Comparison of ENCODE assay signal across 1 cellular context in the genomic region with DNA sequence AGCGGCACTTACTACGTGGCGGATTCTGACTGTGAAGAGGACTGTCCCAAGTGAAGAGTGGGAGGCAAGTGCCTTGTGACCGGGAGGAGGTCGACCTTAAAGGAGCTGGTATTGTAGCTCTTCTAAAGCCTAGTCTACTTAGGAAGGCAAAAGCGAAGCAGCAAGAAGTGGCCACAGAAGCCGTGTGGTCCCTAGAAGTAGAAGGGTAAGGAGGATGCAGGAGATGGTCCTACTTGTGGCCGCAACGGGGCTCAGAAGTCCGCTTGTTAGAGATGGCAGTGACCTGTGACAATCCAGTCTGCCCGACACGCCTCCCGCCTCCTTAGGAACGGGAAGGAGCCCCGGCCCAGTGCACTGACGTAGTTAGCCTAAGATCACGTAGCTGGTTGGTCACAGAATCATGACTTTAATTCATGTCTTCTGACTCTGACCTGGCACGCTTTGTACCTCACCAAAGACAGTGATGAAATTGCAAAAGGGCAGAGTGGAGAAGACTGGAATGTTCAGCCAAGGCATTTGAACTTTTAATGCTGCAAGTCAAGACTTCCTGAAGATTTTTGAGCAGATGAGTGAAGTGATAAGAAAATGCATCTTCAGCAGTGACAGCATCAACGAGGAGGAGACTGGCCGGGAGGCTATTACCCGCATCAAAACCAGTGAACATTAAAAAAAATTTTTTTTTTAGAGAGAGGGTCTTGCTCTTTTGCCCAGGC.
A peak's percentile ranks its signal among the peaks of the same experiment; 100 is the strongest.
TF ChIP-seq lines count a peak whose summit lies in the region.

No MANE protein-coding gene starts in this region.

TF ChIP-seq in K562, 482 proteins besides CTCF, POLR2A, EP300 and RAD21 (continued from another document and continues in another):
- TF ChIP-seq REST (CRISPR knock-in tag; IDR thresholded peaks at IDR 0.05; ENCODE audit: low read depth), result peak; percentile 68; the same call in 1 of the 2 replicates
- TF ChIP-seq, protein P1, sequence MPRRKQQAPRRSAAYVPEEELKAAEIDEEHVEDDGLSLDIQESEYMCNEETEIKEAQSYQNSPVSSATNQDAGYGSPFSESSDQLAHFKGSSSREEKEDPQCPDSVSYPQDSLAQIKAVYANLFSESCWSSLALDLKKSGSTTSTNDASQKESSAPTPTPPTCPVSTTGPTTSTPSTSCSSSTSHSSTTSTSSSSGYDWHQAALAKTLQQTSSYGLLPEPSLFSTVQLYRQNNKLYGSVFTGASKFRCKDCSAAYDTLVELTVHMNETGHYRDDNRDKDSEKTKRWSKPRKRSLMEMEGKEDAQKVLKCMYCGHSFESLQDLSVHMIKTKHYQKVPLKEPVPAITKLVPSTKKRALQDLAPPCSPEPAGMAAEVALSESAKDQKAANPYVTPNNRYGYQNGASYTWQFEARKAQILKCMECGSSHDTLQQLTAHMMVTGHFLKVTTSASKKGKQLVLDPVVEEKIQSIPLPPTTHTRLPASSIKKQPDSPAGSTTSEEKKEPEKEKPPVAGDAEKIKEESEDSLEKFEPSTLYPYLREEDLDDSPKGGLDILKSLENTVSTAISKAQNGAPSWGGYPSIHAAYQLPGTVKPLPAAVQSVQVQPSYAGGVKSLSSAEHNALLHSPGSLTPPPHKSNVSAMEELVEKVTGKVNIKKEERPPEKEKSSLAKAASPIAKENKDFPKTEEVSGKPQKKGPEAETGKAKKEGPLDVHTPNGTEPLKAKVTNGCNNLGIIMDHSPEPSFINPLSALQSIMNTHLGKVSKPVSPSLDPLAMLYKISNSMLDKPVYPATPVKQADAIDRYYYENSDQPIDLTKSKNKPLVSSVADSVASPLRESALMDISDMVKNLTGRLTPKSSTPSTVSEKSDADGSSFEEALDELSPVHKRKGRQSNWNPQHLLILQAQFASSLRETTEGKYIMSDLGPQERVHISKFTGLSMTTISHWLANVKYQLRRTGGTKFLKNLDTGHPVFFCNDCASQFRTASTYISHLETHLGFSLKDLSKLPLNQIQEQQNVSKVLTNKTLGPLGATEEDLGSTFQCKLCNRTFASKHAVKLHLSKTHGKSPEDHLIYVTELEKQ (CRISPR knock-in tag; IDR thresholded peaks at IDR 0.05), result no peak
- no peak for TF ChIP-seq ETS2 (tag; IDR thresholded peaks at IDR 0.05; ENCODE audit: borderline replicate concordance, poor library complexity, severe bottlenecking)
- no peak for TF ChIP-seq ZNF764 (CRISPR knock-in tag; IDR thresholded peaks at IDR 0.05; ENCODE audit: low read depth)
- TF ChIP-seq POLR2B (IDR thresholded peaks at IDR 0.05; ENCODE audit: low read depth, partially characterized antibody), result peak; percentile 98
- no peak for TF ChIP-seq ZNF77 (CRISPR knock-in tag; IDR thresholded peaks at IDR 0.05)
- 0 out of 2 replicates have a peak, but pooled peaks have one; percentile 11 for TF ChIP-seq NFE2 (IDR thresholded peaks at IDR 0.05; ENCODE audit: low read depth)
- 0 out of 2 replicates have a peak, but pooled peaks have one; percentile 66 for TF ChIP-seq NR1H2 (CRISPR knock-in tag; IDR thresholded peaks at IDR 0.05)
- no peak for TF ChIP-seq NR3C1 (CRISPR knock-in tag; IDR thresholded peaks at IDR 0.05)
- TF ChIP-seq FOXK2 (conservative IDR thresholded peaks at IDR 0.05 in 1 of 2, IDR thresholded peaks at IDR 0.05 in 1 of 2; ENCODE audit: low read depth in 2 of 2), result peak in 1 of 2 experiments; percentile 95; a peak in 2 of 4 replicates
- TF ChIP-seq SUPT5H (IDR thresholded peaks at IDR 0.05), result peak; percentile 97
- TF ChIP-seq FOXP4 (CRISPR knock-in tag; IDR thresholded peaks at IDR 0.05; ENCODE audit: borderline replicate concordance), result no peak
- TF ChIP-seq BCL6 (CRISPR knock-in tag; IDR thresholded peaks at IDR 0.05), result no peak
- TF ChIP-seq FOSL1 (tag; conservative IDR thresholded peaks at IDR 0.05), result no peak
- peak; percentile 37 for TF ChIP-seq RBFOX2 (IDR thresholded peaks at IDR 0.05; ENCODE audit: low read depth, low read length)
- TF ChIP-seq, protein P2, sequence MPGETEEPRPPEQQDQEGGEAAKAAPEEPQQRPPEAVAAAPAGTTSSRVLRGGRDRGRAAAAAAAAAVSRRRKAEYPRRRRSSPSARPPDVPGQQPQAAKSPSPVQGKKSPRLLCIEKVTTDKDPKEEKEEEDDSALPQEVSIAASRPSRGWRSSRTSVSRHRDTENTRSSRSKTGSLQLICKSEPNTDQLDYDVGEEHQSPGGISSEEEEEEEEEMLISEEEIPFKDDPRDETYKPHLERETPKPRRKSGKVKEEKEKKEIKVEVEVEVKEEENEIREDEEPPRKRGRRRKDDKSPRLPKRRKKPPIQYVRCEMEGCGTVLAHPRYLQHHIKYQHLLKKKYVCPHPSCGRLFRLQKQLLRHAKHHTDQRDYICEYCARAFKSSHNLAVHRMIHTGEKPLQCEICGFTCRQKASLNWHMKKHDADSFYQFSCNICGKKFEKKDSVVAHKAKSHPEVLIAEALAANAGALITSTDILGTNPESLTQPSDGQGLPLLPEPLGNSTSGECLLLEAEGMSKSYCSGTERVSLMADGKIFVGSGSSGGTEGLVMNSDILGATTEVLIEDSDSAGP (CRISPR knock-in tag; IDR thresholded peaks at IDR 0.05), result no peak
- TF ChIP-seq PURB (CRISPR knock-in tag; IDR thresholded peaks at IDR 0.05; ENCODE audit: low read depth), result no peak
- no peak for TF ChIP-seq GATAD2A (IDR thresholded peaks at IDR 0.05)
- no peak; the same call in 1 of the 2 replicates for TF ChIP-seq GABPA (tag; conservative IDR thresholded peaks at IDR 0.05; ENCODE audit: low read depth)
- peak; percentile 23; the same call in 1 of the 2 replicates for TF ChIP-seq RNF2 (IDR thresholded peaks at IDR 0.05)
- peak; percentile 69; the same call in 1 of the 2 replicates for TF ChIP-seq NR2C1 (IDR thresholded peaks at IDR 0.05)
- TF ChIP-seq NR2C1 (tag; IDR thresholded peaks at IDR 0.05), result peak; percentile 57
- no peak for TF ChIP-seq RFX5 (IDR thresholded peaks at IDR 0.05; ENCODE audit: low read depth, low read length)
- TF ChIP-seq ZNF280B (CRISPR knock-in tag; IDR thresholded peaks at IDR 0.05), result no peak
- no peak; the same call in 1 of the 2 replicates for TF ChIP-seq ETV5 (CRISPR knock-in tag; IDR thresholded peaks at IDR 0.05; ENCODE audit: low read depth)
- no peak for TF ChIP-seq RBM17 (IDR thresholded peaks at IDR 0.05; ENCODE audit: borderline replicate concordance, low read depth, low read length)
- TF ChIP-seq ZNF134 (CRISPR knock-in tag; conservative IDR thresholded peaks at IDR 0.05), result no peak
- TF ChIP-seq, protein P3, sequence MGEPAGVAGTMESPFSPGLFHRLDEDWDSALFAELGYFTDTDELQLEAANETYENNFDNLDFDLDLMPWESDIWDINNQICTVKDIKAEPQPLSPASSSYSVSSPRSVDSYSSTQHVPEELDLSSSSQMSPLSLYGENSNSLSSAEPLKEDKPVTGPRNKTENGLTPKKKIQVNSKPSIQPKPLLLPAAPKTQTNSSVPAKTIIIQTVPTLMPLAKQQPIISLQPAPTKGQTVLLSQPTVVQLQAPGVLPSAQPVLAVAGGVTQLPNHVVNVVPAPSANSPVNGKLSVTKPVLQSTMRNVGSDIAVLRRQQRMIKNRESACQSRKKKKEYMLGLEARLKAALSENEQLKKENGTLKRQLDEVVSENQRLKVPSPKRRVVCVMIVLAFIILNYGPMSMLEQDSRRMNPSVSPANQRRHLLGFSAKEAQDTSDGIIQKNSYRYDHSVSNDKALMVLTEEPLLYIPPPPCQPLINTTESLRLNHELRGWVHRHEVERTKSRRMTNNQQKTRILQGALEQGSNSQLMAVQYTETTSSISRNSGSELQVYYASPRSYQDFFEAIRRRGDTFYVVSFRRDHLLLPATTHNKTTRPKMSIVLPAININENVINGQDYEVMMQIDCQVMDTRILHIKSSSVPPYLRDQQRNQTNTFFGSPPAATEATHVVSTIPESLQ (CRISPR knock-in tag; IDR thresholded peaks at IDR 0.05), result 0 out of 2 replicates have a peak, but pooled peaks have one; percentile 29
- TF ChIP-seq PRMT5 (CRISPR knock-in tag; IDR thresholded peaks at IDR 0.05), result no peak
- TF ChIP-seq ZNF699 (CRISPR knock-in tag; IDR thresholded peaks at IDR 0.05; ENCODE audit: insufficient replicate concordance), result no peak
- no peak for TF ChIP-seq ZC3H4 (CRISPR knock-in tag; IDR thresholded peaks at IDR 0.05; ENCODE audit: borderline replicate concordance)
- no peak for TF ChIP-seq ELF4 (CRISPR knock-in tag; IDR thresholded peaks at IDR 0.05)
- TF ChIP-seq ZNF12 (CRISPR knock-in tag; IDR thresholded peaks at IDR 0.05), result no peak
- TF ChIP-seq, protein P4, sequence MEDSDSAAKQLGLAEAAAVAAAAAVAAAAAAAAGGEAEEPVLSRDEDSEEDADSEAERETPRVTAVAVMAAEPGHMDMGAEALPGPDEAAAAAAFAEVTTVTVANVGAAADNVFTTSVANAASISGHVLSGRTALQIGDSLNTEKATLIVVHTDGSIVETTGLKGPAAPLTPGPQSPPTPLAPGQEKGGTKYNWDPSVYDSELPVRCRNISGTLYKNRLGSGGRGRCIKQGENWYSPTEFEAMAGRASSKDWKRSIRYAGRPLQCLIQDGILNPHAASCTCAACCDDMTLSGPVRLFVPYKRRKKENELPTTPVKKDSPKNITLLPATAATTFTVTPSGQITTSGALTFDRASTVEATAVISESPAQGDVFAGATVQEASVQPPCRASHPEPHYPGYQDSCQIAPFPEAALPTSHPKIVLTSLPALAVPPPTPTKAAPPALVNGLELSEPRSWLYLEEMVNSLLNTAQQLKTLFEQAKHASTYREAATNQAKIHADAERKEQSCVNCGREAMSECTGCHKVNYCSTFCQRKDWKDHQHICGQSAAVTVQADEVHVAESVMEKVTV (CRISPR knock-in tag; IDR thresholded peaks at IDR 0.05), result no peak
- TF ChIP-seq ZNF212 (CRISPR knock-in tag; IDR thresholded peaks at IDR 0.05), result no peak
- TF ChIP-seq NCOA6 (IDR thresholded peaks at IDR 0.05), result no peak
- TF ChIP-seq, protein P5, sequence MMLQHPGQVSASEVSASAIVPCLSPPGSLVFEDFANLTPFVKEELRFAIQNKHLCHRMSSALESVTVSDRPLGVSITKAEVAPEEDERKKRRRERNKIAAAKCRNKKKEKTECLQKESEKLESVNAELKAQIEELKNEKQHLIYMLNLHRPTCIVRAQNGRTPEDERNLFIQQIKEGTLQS (IDR thresholded peaks at IDR 0.05), result peak; percentile 62; the same call in 1 of the 2 replicates
- TF ChIP-seq, protein P5 (CRISPR knock-in tag; conservative IDR thresholded peaks at IDR 0.05), result 0 out of 2 replicates have a peak, but pooled peaks have one; percentile 47
- TF ChIP-seq NFATC3 (IDR thresholded peaks at IDR 0.05), result no peak
- 0 out of 2 replicates have a peak, but pooled peaks have one; percentile 1 for TF ChIP-seq SPI1 (IDR thresholded peaks at IDR 0.05; ENCODE audit: borderline replicate concordance, low read depth, low read length)
- TF ChIP-seq RAD51 (IDR thresholded peaks at IDR 0.05; ENCODE audit: borderline replicate concordance, low read depth), result peak; percentile 50; the same call in 1 of the 2 replicates
